2 cellular contexts compared by ENCODE assay signal in the genomic region with DNA sequence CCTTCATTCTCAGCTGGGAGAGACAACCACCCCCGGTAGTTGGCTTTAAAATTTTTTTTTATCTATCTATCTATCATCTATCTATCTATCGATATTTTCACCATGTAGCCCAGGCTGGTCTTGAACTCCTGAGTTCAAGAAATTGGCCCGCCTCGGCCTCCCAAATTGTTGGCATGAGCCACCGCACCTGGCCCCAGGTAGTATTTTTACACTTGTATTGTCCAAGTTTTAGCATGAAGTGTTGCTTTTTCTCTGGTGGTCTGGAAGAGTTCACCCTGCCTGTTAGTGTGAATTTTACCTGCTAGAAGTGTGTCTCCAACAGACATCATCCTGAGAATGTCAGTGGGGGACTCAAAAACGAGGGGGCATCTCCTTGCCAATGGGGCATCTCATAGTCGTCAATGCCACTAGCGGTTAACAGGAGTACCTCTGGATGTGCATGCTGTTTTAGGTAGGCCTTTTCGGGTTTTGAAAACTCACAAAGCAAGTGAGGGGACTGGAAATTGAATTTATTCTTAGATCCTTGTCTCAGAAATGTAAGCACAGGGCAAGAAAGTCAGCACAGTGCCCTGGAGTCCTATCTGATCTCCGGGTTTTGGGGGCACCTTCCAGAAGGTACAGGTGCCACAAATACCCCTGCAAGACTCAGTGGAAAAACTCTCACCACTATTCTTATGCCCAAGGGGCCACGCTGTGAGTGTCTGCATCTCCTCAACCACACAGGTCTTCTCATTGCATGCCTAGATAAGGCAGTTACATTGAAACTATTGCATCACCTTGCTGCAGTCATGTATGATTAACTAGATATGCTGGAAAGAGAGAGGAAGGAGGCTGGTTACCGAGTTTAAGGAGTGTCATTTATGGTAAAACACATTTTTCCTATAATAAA.
TF ChIP-seq lines count a peak whose summit lies in the region.

No MANE protein-coding gene starts in this region.

TF ChIP-seq in GM23338, 12 proteins besides CTCF, POLR2A, EP300 and RAD21 (continued from another document):
- TF ChIP-seq, protein P1, sequence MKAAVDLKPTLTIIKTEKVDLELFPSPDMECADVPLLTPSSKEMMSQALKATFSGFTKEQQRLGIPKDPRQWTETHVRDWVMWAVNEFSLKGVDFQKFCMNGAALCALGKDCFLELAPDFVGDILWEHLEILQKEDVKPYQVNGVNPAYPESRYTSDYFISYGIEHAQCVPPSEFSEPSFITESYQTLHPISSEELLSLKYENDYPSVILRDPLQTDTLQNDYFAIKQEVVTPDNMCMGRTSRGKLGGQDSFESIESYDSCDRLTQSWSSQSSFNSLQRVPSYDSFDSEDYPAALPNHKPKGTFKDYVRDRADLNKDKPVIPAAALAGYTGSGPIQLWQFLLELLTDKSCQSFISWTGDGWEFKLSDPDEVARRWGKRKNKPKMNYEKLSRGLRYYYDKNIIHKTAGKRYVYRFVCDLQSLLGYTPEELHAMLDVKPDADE (IDR thresholded peaks at IDR 0.05), result no peak
- TF ChIP-seq NANOG (IDR thresholded peaks at IDR 0.05; ENCODE audit: borderline replicate concordance) (no peak), EZH2phosphoT487 (IDR thresholded peaks at IDR 0.05; ENCODE audit: unreplicated experiment) (no peak), REST (IDR thresholded peaks at IDR 0.05; ENCODE audit: unreplicated experiment) (no peak)
TF ChIP-seq in GM23338: peak in this region for 0.

TF ChIP-seq in GM12878, 131 proteins besides CTCF, POLR2A, EP300 and RAD21 (continues in another document):
- no peak for TF ChIP-seq E2F4 (IDR thresholded peaks at IDR 0.05; ENCODE audit: low read depth, low read length)
- TF ChIP-seq MXI1 (IDR thresholded peaks at IDR 0.05; ENCODE audit: low read depth, low read length), result 0 out of 2 replicates have a peak, but pooled peaks have one; percentile 31
- no peak for TF ChIP-seq ZBTB33 (IDR thresholded peaks at IDR 0.05)
- peak; percentile 88 for TF ChIP-seq FOXM1 (IDR thresholded peaks at IDR 0.05; ENCODE audit: low read depth, low read length)
- TF ChIP-seq, protein P2, sequence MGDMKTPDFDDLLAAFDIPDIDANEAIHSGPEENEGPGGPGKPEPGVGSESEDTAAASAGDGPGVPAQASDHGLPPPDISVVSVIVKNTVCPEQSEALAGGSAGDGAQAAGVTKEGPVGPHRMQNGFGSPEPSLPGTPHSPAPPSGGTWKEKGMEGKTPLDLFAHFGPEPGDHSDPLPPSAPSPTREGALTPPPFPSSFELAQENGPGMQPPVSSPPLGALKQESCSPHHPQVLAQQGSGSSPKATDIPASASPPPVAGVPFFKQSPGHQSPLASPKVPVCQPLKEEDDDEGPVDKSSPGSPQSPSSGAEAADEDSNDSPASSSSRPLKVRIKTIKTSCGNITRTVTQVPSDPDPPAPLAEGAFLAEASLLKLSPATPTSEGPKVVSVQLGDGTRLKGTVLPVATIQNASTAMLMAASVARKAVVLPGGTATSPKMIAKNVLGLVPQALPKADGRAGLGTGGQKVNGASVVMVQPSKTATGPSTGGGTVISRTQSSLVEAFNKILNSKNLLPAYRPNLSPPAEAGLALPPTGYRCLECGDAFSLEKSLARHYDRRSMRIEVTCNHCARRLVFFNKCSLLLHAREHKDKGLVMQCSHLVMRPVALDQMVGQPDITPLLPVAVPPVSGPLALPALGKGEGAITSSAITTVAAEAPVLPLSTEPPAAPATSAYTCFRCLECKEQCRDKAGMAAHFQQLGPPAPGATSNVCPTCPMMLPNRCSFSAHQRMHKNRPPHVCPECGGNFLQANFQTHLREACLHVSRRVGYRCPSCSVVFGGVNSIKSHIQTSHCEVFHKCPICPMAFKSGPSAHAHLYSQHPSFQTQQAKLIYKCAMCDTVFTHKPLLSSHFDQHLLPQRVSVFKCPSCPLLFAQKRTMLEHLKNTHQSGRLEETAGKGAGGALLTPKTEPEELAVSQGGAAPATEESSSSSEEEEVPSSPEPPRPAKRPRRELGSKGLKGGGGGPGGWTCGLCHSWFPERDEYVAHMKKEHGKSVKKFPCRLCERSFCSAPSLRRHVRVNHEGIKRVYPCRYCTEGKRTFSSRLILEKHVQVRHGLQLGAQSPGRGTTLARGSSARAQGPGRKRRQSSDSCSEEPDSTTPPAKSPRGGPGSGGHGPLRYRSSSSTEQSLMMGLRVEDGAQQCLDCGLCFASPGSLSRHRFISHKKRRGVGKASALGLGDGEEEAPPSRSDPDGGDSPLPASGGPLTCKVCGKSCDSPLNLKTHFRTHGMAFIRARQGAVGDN (IDR thresholded peaks at IDR 0.05), result peak; percentile 63
- no peak for TF ChIP-seq HDAC6 (IDR thresholded peaks at IDR 0.05; ENCODE audit: unreplicated experiment)
- TF ChIP-seq IKZF2 (IDR thresholded peaks at IDR 0.05), result peak; percentile 64 to 77
- 0 out of 2 replicates have a peak, but pooled peaks have one; percentile 3 for TF ChIP-seq SPI1 (IDR thresholded peaks at IDR 0.05; ENCODE audit: borderline replicate concordance, insufficient read depth, low read depth, low read length)
- no peak for TF ChIP-seq ASH2L (IDR thresholded peaks at IDR 0.05; ENCODE audit: borderline replicate concordance, low read depth)
- peak; percentile 86; the same call in 1 of the 2 replicates for TF ChIP-seq STAT3 (IDR thresholded peaks at IDR 0.05; ENCODE audit: low read depth, low read length)
- TF ChIP-seq SRF (IDR thresholded peaks at IDR 0.05; ENCODE audit: low read depth in 2 of 2, low read length in 2 of 2), result peak in 1 of 2 experiments; percentile 83; a peak in 2 of 4 replicates
- peak; percentile 66; the same call in 1 of the 2 replicates for TF ChIP-seq CREB1 (IDR thresholded peaks at IDR 0.05; ENCODE audit: low read depth)
- TF ChIP-seq KAT2A (conservative IDR thresholded peaks at IDR 0.05; ENCODE audit: control insufficient read depth, low read depth, low read length), result no peak
- TF ChIP-seq DPF2 (IDR thresholded peaks at IDR 0.05), result peak; percentile 63
- TF ChIP-seq MYC (IDR thresholded peaks at IDR 0.05; ENCODE audit: insufficient read depth, insufficient read length, insufficient replicate concordance, low read length, severe bottlenecking), result no peak
- peak; percentile 60; the same call in 1 of the 2 replicates for TF ChIP-seq PAX5 (IDR thresholded peaks at IDR 0.05; ENCODE audit: borderline replicate concordance, low read depth, low read length)
- peak; percentile 88 for TF ChIP-seq IKZF1 (conservative IDR thresholded peaks at IDR 0.05)
- TF ChIP-seq STAT1 (conservative IDR thresholded peaks at IDR 0.05), result no peak
- TF ChIP-seq, protein P3, sequence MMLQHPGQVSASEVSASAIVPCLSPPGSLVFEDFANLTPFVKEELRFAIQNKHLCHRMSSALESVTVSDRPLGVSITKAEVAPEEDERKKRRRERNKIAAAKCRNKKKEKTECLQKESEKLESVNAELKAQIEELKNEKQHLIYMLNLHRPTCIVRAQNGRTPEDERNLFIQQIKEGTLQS (IDR thresholded peaks at IDR 0.05; ENCODE audit: borderline replicate concordance, extremely low read depth, low read depth, low read length), result peak; percentile 42; the same call in 1 of the 2 replicates
- TF ChIP-seq TBL1XR1 (IDR thresholded peaks at IDR 0.05; ENCODE audit: low read depth, low read length), result no peak
- TF ChIP-seq PKNOX1 (IDR thresholded peaks at IDR 0.05), result peak; percentile 32
- peak; percentile 14; the same call in 1 of the 2 replicates for TF ChIP-seq POLR2AphosphoS5 (IDR thresholded peaks at IDR 0.05; ENCODE audit: low read length)
- 0 out of 2 replicates have a peak, but pooled peaks have one; percentile 42 for TF ChIP-seq MTA2 (IDR thresholded peaks at IDR 0.05; ENCODE audit: low read depth)
- no peak for TF ChIP-seq ZBTB4 (CRISPR knock-in tag; IDR thresholded peaks at IDR 0.05)
- TF ChIP-seq MYB (IDR thresholded peaks at IDR 0.05; ENCODE audit: borderline replicate concordance, low read depth, low read length), result peak; percentile 83
- no peak for TF ChIP-seq PAX8 (IDR thresholded peaks at IDR 0.05)
- TF ChIP-seq MTA3 (IDR thresholded peaks at IDR 0.05; ENCODE audit: borderline replicate concordance, low read length), result 0 out of 2 replicates have a peak, but pooled peaks have one; percentile 63
- TF ChIP-seq CHD4 (IDR thresholded peaks at IDR 0.05), result no peak
- no peak for TF ChIP-seq RBBP5 (conservative IDR thresholded peaks at IDR 0.05)
- peak; percentile 43 for TF ChIP-seq CBFB (IDR thresholded peaks at IDR 0.05; ENCODE audit: low read depth)
- peak; percentile 93 for TF ChIP-seq MEF2B (IDR thresholded peaks at IDR 0.05; ENCODE audit: partially characterized antibody, poor library complexity, severe bottlenecking)
- peak; percentile 81; the same call in 1 of the 2 replicates for TF ChIP-seq ZBED1 (IDR thresholded peaks at IDR 0.05; ENCODE audit: borderline replicate concordance)
- 0 out of 2 replicates have a peak, but pooled peaks have one; percentile 47 for TF ChIP-seq GATAD2B (conservative IDR thresholded peaks at IDR 0.05; ENCODE audit: low read depth)
- peak; percentile 70; the same call in 1 of the 2 replicates for TF ChIP-seq ZNF24 (IDR thresholded peaks at IDR 0.05)
- peak; percentile 71; the same call in 1 of the 2 replicates for TF ChIP-seq EED (IDR thresholded peaks at IDR 0.05; ENCODE audit: low read depth)
- peak; percentile 78 for TF ChIP-seq CREM (IDR thresholded peaks at IDR 0.05; ENCODE audit: low read depth)
- TF ChIP-seq ETV6 (conservative IDR thresholded peaks at IDR 0.05 in 1 of 2, IDR thresholded peaks at IDR 0.05 in 1 of 2; ENCODE audit: borderline replicate concordance in 1 of 2, low read depth in 1 of 2), result peak in 1 of 2 experiments; percentile 58; a peak in 2 of 4 replicates
- TF ChIP-seq BHLHE40 (IDR thresholded peaks at IDR 0.05; ENCODE audit: borderline replicate concordance in 1 of 2, low read depth in 2 of 2, low read length in 1 of 2), result peak in 1 of 2 experiments; percentile 36; a peak in 1 of 4 replicates
- TF ChIP-seq JUNB (IDR thresholded peaks at IDR 0.05), result no peak; the same call in 1 of the 2 replicates
- no peak for TF ChIP-seq HCFC1 (IDR thresholded peaks at IDR 0.05; ENCODE audit: low read length)
- no peak for TF ChIP-seq ELK1 (IDR thresholded peaks at IDR 0.05; ENCODE audit: low read depth, low read length)
- no peak for TF ChIP-seq FOS (IDR thresholded peaks at IDR 0.05; ENCODE audit: borderline replicate concordance, extremely low read depth, insufficient read length)
- no peak for TF ChIP-seq ESRRA (IDR thresholded peaks at IDR 0.05; ENCODE audit: low read length)
- 0 out of 2 replicates have a peak, but pooled peaks have one; percentile 45 for TF ChIP-seq CHD2 (IDR thresholded peaks at IDR 0.05; ENCODE audit: borderline replicate concordance, low read depth, low read length)
- TF ChIP-seq BRCA1 (IDR thresholded peaks at IDR 0.05; ENCODE audit: low read depth, low read length), result no peak
- TF ChIP-seq ATF7 (IDR thresholded peaks at IDR 0.05; ENCODE audit: low read depth), result peak; percentile 96
